Comparison of ENCODE assay signal across 33 cellular contexts in genomic region chr7:67705850-67706249, GRCh38.
"Had no signal": no experiment of that assay in that cellular context is flagged by ENCODE, and none has a peak within 500 bp of the region (broad histone marks: within the 10 kb centered on the region; RNA-seq: fewer than 3 reads in every experiment).

No MANE protein-coding gene starts in this region.

- H3K27ac ChIP-seq: adrenal gland, body of pancreas, brain microvascular endothelial cell, breast epithelium, VCaP had no signal

- H3K4me3 ChIP-seq: adrenal gland, body of pancreas, breast epithelium had no signal

- ATAC-seq: activated CD8-positive, alpha-beta T cell treated with anti-CD3 and anti-CD28 coated beads for 36 hours; activated naive CD4-positive, alpha-beta T cell treated with anti-CD3 and anti-CD28 coated beads, Interleukin-2, amount 50 U/mL, for 72 hours; activated T-cell treated with anti-CD3 and anti-CD28 coated beads, Interleukin-2, amount 50 U/mL, for 4 hours; activated T-cell treated with anti-CD3 and anti-CD28 coated beads, Interleukin-2, amount 50 U/mL, for 72 hours; activated T-helper 17 cell treated with anti-CD3 and anti-CD28 coated beads, Interleukin-2, amount 50 U/mL, for 72 hours; body of pancreas had no signal

- DNase-seq: activated B cell treated with CpG ODN at 0.5 μM for 24 hours; activated CD4-positive, alpha-beta memory T cell treated with anti-CD3 and anti-CD28 coated beads for 36 hours; activated CD4-positive, alpha-beta T cell treated with anti-CD3 and anti-CD28 coated beads for 4 hours; activated CD4-positive, alpha-beta T cell treated with anti-CD3 and anti-CD28 coated beads, Interleukin-2, amount 10 ng/mL, durations not matched to agents 24 days and 14 days; activated CD4-positive, alpha-beta T cell treated with anti-CD3 and anti-CD28 coated beads, Interleukin-2, amount 50 U/mL, for 1 hour; activated CD4-positive, alpha-beta T cell treated with anti-CD3 and anti-CD28 coated beads, Interleukin-2, amount 50 U/mL, for 4 hours; activated CD4-positive, CD25-positive, alpha-beta regulatory T cell treated with anti-CD3 and anti-CD28 coated beads, Interleukin-2, amount 50 U/mL, for 72 hours; activated CD8-positive, alpha-beta memory T cell treated with anti-CD3 and anti-CD28 coated beads, Interleukin-2, amount 50 U/mL, for 4 hours; activated CD8-positive, alpha-beta T cell treated with anti-CD3 and anti-CD28 coated beads for 36 hours; activated effector memory CD4-positive, alpha-beta T cell treated with anti-CD3 and anti-CD28 coated beads, Interleukin-2, amount 50 U/mL, for 16 hours; activated gamma-delta T cell treated with Interleukin-2 at 50 U/mL for 16 hours; activated naive CD4-positive, alpha-beta T cell; activated naive CD4-positive, alpha-beta T cell treated with anti-CD3 and anti-CD28 coated beads for 36 hours; activated naive CD4-positive, alpha-beta T cell treated with anti-CD3 and anti-CD28 coated beads, Interleukin-2, amount 50 U/mL, for 16 hours; activated naive CD8-positive, alpha-beta T cell treated with anti-CD3 and anti-CD28 coated beads for 36 hours; activated T-cell treated with anti-CD3 and anti-CD28 coated beads for 4 hours; activated T-cell treated with anti-CD3 and anti-CD28 coated beads, Interleukin-2, amount 50 U/mL, for 1 hour; activated T-cell treated with anti-CD3 and anti-CD28 coated beads, Interleukin-2, amount 50 U/mL, for 4 hours; activated T-cell treated with anti-CD3 and anti-CD28 coated beads, Interleukin-2, amount 50 U/mL, for 72 hours; adrenal gland; amniotic stem cell; aorta; body of pancreas; brain microvascular endothelial cell; central memory CD4-positive, alpha-beta T cell; T-helper 2 cell; T-helper 9 cell had no signal

- FAIRE-seq: astrocyte, TTC549 had no signal

- H3K4me1 ChIP-seq: adrenal gland, body of pancreas, breast epithelium had no signal

- H3K36me3 ChIP-seq: adrenal gland, brain microvascular endothelial cell, breast epithelium had no signal

- H3K9me3 ChIP-seq: adrenal gland, body of pancreas had no signal

- H3K27me3 ChIP-seq: adrenal gland, body of pancreas, brain microvascular endothelial cell, breast epithelium had no signal
